1 cellular context compared by ENCODE assay signal in genomic region chr5:29263836-29264235, GRCh38.
TF ChIP-seq lines count a peak whose summit lies in the region.

No MANE protein-coding gene starts in this region.

TF ChIP-seq in A549, 52 proteins besides CTCF, POLR2A, EP300 and RAD21 (continued from another document):
- TF ChIP-seq BCL3 (IDR thresholded peaks at IDR 0.05) (no peak), CBX8 (IDR thresholded peaks at IDR 0.05) (no peak), ATOH8 (CRISPR knock-in tag; IDR thresholded peaks at IDR 0.05; ENCODE audit: low read depth) (no peak)
TF ChIP-seq in A549: peak in this region for 0.
